Comparison of ENCODE assay signal across 9 cellular contexts in genomic region chr7:158864833-158865232, GRCh38. TPM values are rescaled to one million over a fixed set of nuclear protein-coding genes. Genes with fewer than 3 reads are reported as not detected.
DNase-seq lines count a peak whose midpoint lies in the region; ATAC-seq and TF ChIP-seq lines count a peak whose summit lies in the region.
"Had no signal": no experiment of that assay in that cellular context is flagged by ENCODE, and none has a peak within 500 bp of the region (broad histone marks: within the 10 kb centered on the region; RNA-seq: fewer than 3 reads in every experiment).

No MANE protein-coding gene starts in this region.

- H3K36me3 Mint-ChIP-seq in activated CD8-positive, alpha-beta T cell treated with anti-CD3 and anti-CD28 coated beads for 36 hours (ENCODE audit: low read depth): peaks cover 12% of the 10 kb centered on the region
- H3K36me3 Mint-ChIP-seq in glutamatergic neuron (ENCODE audit: unreplicated experiment): peaks cover 7% of the 10 kb centered on the region

- BruUV-seq in HCT116 (replicated peaks; lab: Mats Ljungman, UMichigan): no TSS peak

- H3K79me2 ChIP-seq in HCT116 (ENCODE audit: insufficient read depth, low read length) (peaks cover 4% of the 10 kb centered on the region), smooth muscle cell (ENCODE audit: low read depth) (peaks cover 48% of the 10 kb centered on the region)

- RAD21 ChIA-PET in HCT116 (lab: Charles Lee; ENCODE audit: low non-redundant PET in 1 of 2, low total read pairs in 2 of 2, uncharacterized antibody in 2 of 2, unreplicated experiment in 2 of 2): no interaction called here

- no peak for ATAC-seq in HCT116
- ATAC-seq in activated CD8-positive, alpha-beta T cell treated with anti-CD3 and anti-CD28 coated beads for 36 hours: no peak
- ATAC-seq in GM18502 (IDR thresholded peaks at IDR 0.05; ENCODE audit: poor library complexity, unreplicated experiment): no peak
- no peak for ATAC-seq in HG02678 (IDR thresholded peaks at IDR 0.05; ENCODE audit: unreplicated experiment)

- H3K36me3 ChIP-seq in HCT116 (ENCODE audit: control insufficient read depth in 1 of 2, insufficient read depth in 2 of 2, low read length in 2 of 2) (no peaks in the 10 kb centered on the region), smooth muscle cell (ENCODE audit: low read depth) (no peaks in the 10 kb centered on the region)

- POLR2A ChIA-PET in HCT116 (lab: Charles Lee): no interaction called here
- POLR2A ChIA-PET in activated CD8-positive, alpha-beta T cell treated with anti-CD3 and anti-CD28 coated beads for 36 hours (lab: Charles Lee): interaction anchor here (1.2 to 2.0 kb wide), 2 partner anchors 17 to 53 kb away, joined by 3 to 10 read pairs; no protein-coding TSS in a partner anchor

- H3K9ac ChIP-seq in HCT116 (ENCODE audit: low read length) (no peak overlapping the region), smooth muscle cell (ENCODE audit: low read depth) (no peak overlapping the region)

- H3K9me3 ChIP-seq in HCT116 (ENCODE audit: control insufficient read depth in 1 of 2, insufficient read depth in 1 of 2, low read depth in 1 of 2, low read length in 2 of 2) (no peaks in the 10 kb centered on the region), smooth muscle cell (replicated peaks; ENCODE audit: low read depth) (no peaks in the 10 kb centered on the region)

- intact Hi-C loops in HCT116 (cut with micrococcal nuclease): no loop called here
- intact Hi-C loops in activated CD8-positive, alpha-beta T cell treated with anti-CD3 and anti-CD28 coated beads for 36 hours (cut with micrococcal nuclease): loop anchor here (10.0 kb wide), 1 partner anchor 160 kb away; the partner anchor contains the start of gene NCAPG2

- TF ChIP-seq CTCF in HCT116 (IDR thresholded peaks at IDR 0.05 in 2 of 3, conservative IDR thresholded peaks at IDR 0.05 in 1 of 3; ENCODE audit: borderline replicate concordance in 1 of 3, insufficient read depth in 1 of 3, low read depth in 2 of 3, low read length in 2 of 3): no peak
- TF ChIP-seq CTCF in activated CD8-positive, alpha-beta T cell treated with anti-CD3 and anti-CD28 coated beads for 36 hours (IDR thresholded peaks at IDR 0.05): no peak
- TF ChIP-seq CTCF in glutamatergic neuron (IDR thresholded peaks at IDR 0.05; ENCODE audit: partially characterized antibody, unreplicated experiment): no peak
- TF ChIP-seq CTCF in smooth muscle cell (IDR thresholded peaks at IDR 0.05; ENCODE audit: borderline replicate concordance, insufficient read depth, poor library complexity, severe bottlenecking): no peak

- H3K4me2 ChIP-seq in HCT116 (ENCODE audit: low read length) (peak overlapping the region; percentile 72; the same call in 1 of the 2 replicates), smooth muscle cell (peak overlapping the region; percentile 84)

- no peaks in the 10 kb centered on the region for H4K20me1 ChIP-seq in HCT116 (ENCODE audit: insufficient read depth)
- no peaks in the 10 kb centered on the region for H4K20me1 ChIP-seq in smooth muscle cell (ENCODE audit: low read depth)

- CTCF ChIA-PET in HCT116 (lab: Charles Lee): no interaction called here
- CTCF ChIA-PET in activated CD8-positive, alpha-beta T cell treated with anti-CD3 and anti-CD28 coated beads for 36 hours (lab: Charles Lee): interaction anchor here (0.7 to 2.1 kb wide), 3 partner anchors 14 to 112 kb away, joined by 3 to 5 read pairs (median 3); no protein-coding TSS in a partner anchor

- no peaks in the 10 kb centered on the region for H3K27me3 Mint-ChIP-seq in activated CD8-positive, alpha-beta T cell treated with anti-CD3 and anti-CD28 coated beads for 36 hours
- peaks cover 11% of the 10 kb centered on the region for H3K27me3 Mint-ChIP-seq in glutamatergic neuron (ENCODE audit: unreplicated experiment)

- H3K27ac ChIP-seq in HCT116 (ENCODE audit: low read depth, low read length): no peak overlapping the region
- H3K27ac ChIP-seq in smooth muscle cell (ENCODE audit: low read depth): peak overlapping the region; percentile 93

- H2AFZ ChIP-seq in HCT116 (ENCODE audit: low read depth, low read length, poor library complexity, severe bottlenecking) (no peak overlapping the region), smooth muscle cell (ENCODE audit: low read depth) (no peak overlapping the region)

- peaks cover 46% of the 10 kb centered on the region for H3K4me1 Mint-ChIP-seq in activated CD8-positive, alpha-beta T cell treated with anti-CD3 and anti-CD28 coated beads for 36 hours (ENCODE audit: low read depth)
- H3K4me1 Mint-ChIP-seq in glutamatergic neuron (ENCODE audit: low read depth, unreplicated experiment): peaks cover 35% of the 10 kb centered on the region

- DNase-seq in HCT116 (ENCODE audit: low read depth, low spot score) (no peak), glutamatergic neuron (no peak), smooth muscle cell (lab: John Stamatoyannopoulos, UW; ENCODE audit: unreplicated experiment) (no peak), cerebellum (ENCODE audit: low spot score) (no peak), DMS53 treated with DMSO at 0.1 percent for 48 hours (lab: John Stamatoyannopoulos, UW; ENCODE audit: unreplicated experiment) (no peak)
- DNase-seq in activated CD8-positive, alpha-beta T cell treated with anti-CD3 and anti-CD28 coated beads for 36 hours: no peak
- DNase-seq: stimulated activated CD8-positive, alpha-beta memory T cell treated with anti-CD3 and anti-CD28 coated beads, Interleukin-4, amount 100 ng/mL, for 48 hours had no signal

- H3K9me2 ChIP-seq in HCT116 (ENCODE audit: insufficient read depth): no peaks in the 10 kb centered on the region

- peak overlapping the region; percentile 83 for H3K27ac Mint-ChIP-seq in activated CD8-positive, alpha-beta T cell treated with anti-CD3 and anti-CD28 coated beads for 36 hours
- H3K27ac Mint-ChIP-seq in glutamatergic neuron (ENCODE audit: unreplicated experiment): peak overlapping the region; percentile 26

- no peaks in the 10 kb centered on the region for H3K9me3 Mint-ChIP-seq in activated CD8-positive, alpha-beta T cell treated with anti-CD3 and anti-CD28 coated beads for 36 hours
- H3K9me3 Mint-ChIP-seq in glutamatergic neuron (ENCODE audit: unreplicated experiment): peaks cover 16% of the 10 kb centered on the region

- H3K4me3 ChIP-seq in HCT116 (replicated peaks in 1 of 2; ENCODE audit: low read depth in 1 of 2, low read length in 2 of 2) (no peak overlapping the region), smooth muscle cell (no peak overlapping the region)

- no peak for TF ChIP-seq POLR2A in HCT116 (IDR thresholded peaks at IDR 0.05; ENCODE audit: borderline replicate concordance, extremely low read depth, insufficient read depth, insufficient read length)

- H3K4me1 ChIP-seq in HCT116 (ENCODE audit: control insufficient read depth in 1 of 2, insufficient read depth in 2 of 2, low read length in 2 of 2) (peaks cover 3 to 30% of the 10 kb centered on the region in 2 experiments; a peak in 3 of 4 replicates), smooth muscle cell (ENCODE audit: low read depth) (peaks cover 17% of the 10 kb centered on the region)

- H3K4me3 Mint-ChIP-seq in activated CD8-positive, alpha-beta T cell treated with anti-CD3 and anti-CD28 coated beads for 36 hours: peak overlapping the region; percentile 73
- H3K4me3 Mint-ChIP-seq in glutamatergic neuron (ENCODE audit: unreplicated experiment): peak overlapping the region; percentile 90

- H3K27me3 ChIP-seq in HCT116 (ENCODE audit: insufficient read depth, low read length) (no peaks in the 10 kb centered on the region), smooth muscle cell (ENCODE audit: low read depth) (no peaks in the 10 kb centered on the region)

- WGBS in smooth muscle cell (ENCODE audit: low lambda C conversion rate): 98% methylated on average over 7 of the region's 7 CpGs

- TF ChIP-seq RAD21 in HCT116 (IDR thresholded peaks at IDR 0.05; ENCODE audit: low read depth): no peak

- no peaks in the 10 kb centered on the region for H3F3A ChIP-seq in smooth muscle cell (ENCODE audit: low read depth)

TF ChIP-seq in HCT116, 20 proteins besides CTCF, POLR2A, EP300 and RAD21:
- TF ChIP-seq CBX3 (IDR thresholded peaks at IDR 0.05; ENCODE audit: low read depth) (no peak), CEBPB (IDR thresholded peaks at IDR 0.05; ENCODE audit: low read depth) (no peak), MAX (IDR thresholded peaks at IDR 0.05) (no peak), ZBTB33 (IDR thresholded peaks at IDR 0.05; ENCODE audit: extremely low read depth, insufficient replicate concordance, low read length) (no peak), FOSL1 (IDR thresholded peaks at IDR 0.05; ENCODE audit: low read depth) (no peak), JUND (IDR thresholded peaks at IDR 0.05) (no peak), SP1 (IDR thresholded peaks at IDR 0.05; ENCODE audit: low read depth) (no peak), ZNF274 (IDR thresholded peaks at IDR 0.05; ENCODE audit: low read depth, low read length) (no peak)

RNA-seq across cellular contexts. Expression of gene DYNC2I1, which starts 8.5 kb away (rescaled TPM):
- 13.6 TPM for total RNA-seq in HCT116 (2021; ENCODE audit: unreplicated experiment)
- polyA plus RNA-seq in HCT116 (2012): 13.2 and 15.5 TPM in 2 replicates
- total RNA-seq in activated CD8-positive, alpha-beta T cell treated with anti-CD3 and anti-CD28 coated beads for 36 hours: 10 to 100 TPM; 14.8 to 17.0 TPM
- total RNA-seq in glutamatergic neuron (ENCODE audit: unreplicated experiment): 21.6 TPM
- total RNA-seq in smooth muscle cell: 10.3 and 11.0 TPM in 2 replicates
- polyA plus RNA-seq in smooth muscle cell: 29.2 and 50.0 TPM in 2 replicates
- 15.9 TPM for total RNA-seq in cerebellum

RNA-seq across cellular contexts. Expression of gene ESYT2, which starts 35.5 kb away (rescaled TPM):
- 68.2 TPM for total RNA-seq in HCT116 (2021; ENCODE audit: unreplicated experiment)
- 48.8 and 57.5 TPM in 2 replicates for polyA plus RNA-seq in HCT116 (2012)
- 10 to 100 TPM; 55.5 to 56.6 TPM for total RNA-seq in activated CD8-positive, alpha-beta T cell treated with anti-CD3 and anti-CD28 coated beads for 36 hours
- total RNA-seq in glutamatergic neuron (ENCODE audit: unreplicated experiment): 41.9 TPM
- total RNA-seq in smooth muscle cell: 69.4 and 71.1 TPM in 2 replicates
- 27.9 and 33.8 TPM in 2 replicates for polyA plus RNA-seq in smooth muscle cell
- 41.6 TPM for total RNA-seq in cerebellum
